In the genomic region with DNA sequence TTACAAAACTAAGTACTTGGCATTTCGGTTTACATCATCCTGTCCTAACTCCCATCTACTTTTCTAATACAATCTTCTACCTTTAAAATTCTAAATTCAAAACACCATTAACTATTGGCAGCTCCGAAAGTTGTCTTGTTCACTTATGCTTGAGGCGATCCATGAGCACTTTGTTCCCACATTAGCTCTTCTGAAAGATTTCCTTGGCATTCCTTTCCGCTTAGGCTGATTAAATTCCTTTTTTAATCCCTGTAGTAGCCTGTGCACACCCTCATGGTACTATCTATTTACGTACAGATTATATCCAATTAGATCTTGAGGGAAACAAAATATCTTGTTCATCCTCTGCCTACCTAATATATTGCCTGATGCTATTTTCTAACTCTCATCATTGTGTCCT, we compare ENCODE assay signal across 27 cellular contexts.
"Had no signal": no experiment of that assay in that cellular context is flagged by ENCODE, and none has a peak within 500 bp of the region (broad histone marks: within the 10 kb centered on the region; RNA-seq: fewer than 3 reads in every experiment).

No MANE protein-coding gene starts in this region.

- H3K9me3 ChIP-seq: left lung, lower lobe of right lung, neutrophil, psoas muscle, spleen, tibial nerve, uterus had no signal

- H3K27ac Mint-ChIP-seq: naive thymus-derived CD8-positive, alpha-beta T cell; nephron; stimulated activated memory B cell treated with anti-CD40 and anti-IgM and Interleukin-4, amounts not matched to agents 10 μg/mL and 1 μg/mL and 100 μg/mL, for 72 hours; stimulated activated naive CD8-positive, alpha-beta T cell treated with anti-CD3 and anti-CD28 coated beads, Interleukin-15, amount 100 ng/mL, for 72 hours; type B pancreatic cell had no signal

- H3K4me3 ChIP-seq: left lung, lower lobe of right lung, psoas muscle, spleen, tibial nerve, uterus had no signal

- H3K79me2 ChIP-seq: parathyroid adenoma had no signal

- DNase-seq: hippocampal formation; kidney; left colon; left lung; lower lobe of right lung; mammary epithelial cell; mesenchymal stem cell; naive thymus-derived CD8-positive, alpha-beta T cell; occipital lobe; psoas muscle; right cardiac atrium; spleen; stimulated activated CD4-positive, alpha-beta T cell treated with anti-CD3 and anti-CD28 coated beads, Interleukin-4, amount 100 ng/mL, for 4 hours; stimulated activated CD8-positive, alpha-beta memory T cell treated with anti-CD3 and anti-CD28 coated beads, Interleukin-4, amount 100 ng/mL, for 48 hours; stimulated activated naive CD4-positive, alpha-beta T cell treated with Interleukin-2 at 50 U/mL for 16 hours; stimulated activated naive CD8-positive, alpha-beta T cell treated with anti-CD3 and anti-CD28 coated beads, Interleukin-15, amount 100 ng/mL, for 72 hours; substantia nigra; uterus had no signal

- H3K27me3 ChIP-seq: left lung, neutrophil, spleen, tibial nerve, uterus had no signal

- H3K27me3 Mint-ChIP-seq: naive thymus-derived CD8-positive, alpha-beta T cell; stimulated activated memory B cell treated with anti-CD40 and anti-IgM and Interleukin-4, amounts not matched to agents 10 μg/mL and 1 μg/mL and 100 μg/mL, for 72 hours; stimulated activated naive CD8-positive, alpha-beta T cell treated with anti-CD3 and anti-CD28 coated beads, Interleukin-15, amount 100 ng/mL, for 72 hours had no signal

- H3K4me1 Mint-ChIP-seq: naive thymus-derived CD8-positive, alpha-beta T cell; nephron; neural crest cell; stimulated activated memory B cell treated with anti-CD40 and anti-IgM and Interleukin-4, amounts not matched to agents 10 μg/mL and 1 μg/mL and 100 μg/mL, for 72 hours; stimulated activated naive CD8-positive, alpha-beta T cell treated with anti-CD3 and anti-CD28 coated beads, Interleukin-15, amount 100 ng/mL, for 72 hours had no signal

- H3K9ac ChIP-seq: parathyroid adenoma had no signal

- H3K36me3 Mint-ChIP-seq: stimulated activated memory B cell treated with anti-CD40 and anti-IgM and Interleukin-4, amounts not matched to agents 10 μg/mL and 1 μg/mL and 100 μg/mL, for 72 hours; type B pancreatic cell had no signal

- H3K4me3 Mint-ChIP-seq: naive thymus-derived CD8-positive, alpha-beta T cell; nephron; neural crest cell; stimulated activated memory B cell treated with anti-CD40 and anti-IgM and Interleukin-4, amounts not matched to agents 10 μg/mL and 1 μg/mL and 100 μg/mL, for 72 hours; stimulated activated naive CD8-positive, alpha-beta T cell treated with anti-CD3 and anti-CD28 coated beads, Interleukin-15, amount 100 ng/mL, for 72 hours; type B pancreatic cell had no signal

- H3K4me1 ChIP-seq: left lung, lower lobe of right lung, parathyroid adenoma, psoas muscle, spleen, tibial nerve, uterus had no signal

- H3K27ac ChIP-seq: left lung, lower lobe of right lung, neutrophil, parathyroid adenoma, psoas muscle, spleen, tibial nerve, uterus had no signal

- FAIRE-seq: islet of Langerhans, kidney, small intestine had no signal

- H2AFZ ChIP-seq: parathyroid adenoma had no signal

- H3K9me3 Mint-ChIP-seq: nephron, type B pancreatic cell had no signal

- H3K36me3 ChIP-seq: left lung, lower lobe of right lung, neutrophil, spleen, tibial nerve, uterus had no signal
